11 cellular contexts compared by ENCODE assay signal in the genomic region with DNA sequence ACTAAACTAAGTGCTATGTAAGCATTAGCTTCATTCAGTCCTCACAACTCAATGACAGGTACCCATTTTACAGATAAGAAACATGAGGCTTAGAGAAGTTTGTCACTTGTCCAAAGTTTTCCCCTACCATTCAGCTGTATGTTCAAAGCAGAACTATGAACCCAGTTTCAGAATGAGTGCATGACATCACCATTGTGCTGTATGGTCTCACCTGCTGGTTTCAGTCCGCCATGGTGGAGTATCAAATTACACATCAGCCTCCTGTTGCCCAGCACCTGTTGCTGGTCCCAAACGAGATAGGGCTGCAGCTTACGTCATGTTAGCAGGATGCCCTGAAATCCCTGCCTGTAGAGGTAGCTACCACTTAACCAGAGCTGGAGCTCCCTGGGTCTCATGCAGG.
DNase-seq lines count a peak whose midpoint lies in the region; ATAC-seq, FAIRE-seq and TF ChIP-seq lines count a peak whose summit lies in the region.
"Had no signal": no experiment of that assay in that cellular context is flagged by ENCODE, and none has a peak within 500 bp of the region (broad histone marks: within the 10 kb centered on the region; RNA-seq: fewer than 3 reads in every experiment).

No MANE protein-coding gene starts in this region.

- no peak for TF ChIP-seq CTCF in GM12864 (IDR thresholded peaks at IDR 0.05; ENCODE audit: low read depth, low read length, missing control alignments)

- TF ChIP-seq POLR2A in GM12891 (IDR thresholded peaks at IDR 0.05; ENCODE audit: low read depth, low read length), result no peak

- DNase-seq in GM12864 (ENCODE audit: low read depth) (peak; percentile 43), NCI-H748 (lab: John Stamatoyannopoulos, UW; ENCODE audit: unreplicated experiment) (peak; percentile 92), kidney glomerular epithelial cell (lab: John Stamatoyannopoulos, UW) (no peak), ecto neural progenitor cell (ENCODE audit: low spot score) (no peak), GM12891 (ENCODE audit: insufficient read length, low spot score) (no peak), NCI-H226 (no peak)
- DNase-seq: activated CD8-positive, alpha-beta T cell treated with anti-CD3 and anti-CD28 coated beads, Interleukin-2, amount 10 ng/mL, durations not matched to agents 7 days and 5 days; brain microvascular endothelial cell; HCEC 1CT had no signal

- peak; percentile 62 for ATAC-seq in GM19468 (IDR thresholded peaks at IDR 0.05; ENCODE audit: extremely low read depth, unreplicated experiment)
- peak; percentile 82 for ATAC-seq in HG03103 (IDR thresholded peaks at IDR 0.05; ENCODE audit: low read depth, unreplicated experiment)
- ATAC-seq: activated CD8-positive, alpha-beta T cell treated with anti-CD3 and anti-CD28 coated beads, Interleukin-2, amount 10 ng/mL, durations not matched to agents 7 days and 5 days had no signal

- FAIRE-seq in GM12891 (lab: Jason Lieb, UNC), result no peak

- H3K4me3 ChIP-seq in GM12864 (ENCODE audit: low read depth, low read length), result no peak overlapping the region

TF ChIP-seq in GM12891, 5 proteins besides CTCF, POLR2A, EP300 and RAD21:
- TF ChIP-seq POU2F2 (IDR thresholded peaks at IDR 0.05; ENCODE audit: low read depth, low read length) (no peak), POLR2AphosphoS5 (IDR thresholded peaks at IDR 0.05; ENCODE audit: low read depth, low read length) (no peak), TAF1 (IDR thresholded peaks at IDR 0.05; ENCODE audit: low read depth, low read length) (no peak), SPI1 (IDR thresholded peaks at IDR 0.05; ENCODE audit: low read depth, low read length) (no peak), PAX5 (IDR thresholded peaks at IDR 0.05; ENCODE audit: insufficient read depth, low read length, severe bottlenecking) (no peak)

Comparison
In these comparisons a context has a peak if more than half of its experiments do, and no peak if none do; other contexts are left out.
1. DNase-seq: peak in GM12864 (single experiment) and NCI-H748 (single experiment); none in kidney glomerular epithelial cell (single experiment), ecto neural progenitor cell (single experiment), GM12891 (single experiment) and NCI-H226 (single experiment).